In genomic region chr1:2172012-2172411, GRCh38 we compare ENCODE assay signal across 9 cellular contexts.
"Had no signal": no experiment of that assay in that cellular context is flagged by ENCODE, and none has a peak within 500 bp of the region (broad histone marks: within the 10 kb centered on the region; RNA-seq: fewer than 3 reads in every experiment).

No MANE protein-coding gene starts in this region.

- H3K4me3 ChIP-seq: GM23248, GM23338, HAP-1 had no signal

- DNase-seq: GM23248, GOT3, H7, H9, HCEC 1CT, HFFc6 had no signal

- H3K4me2 ChIP-seq: GM23338 had no signal

- FAIRE-seq: H54 had no signal

- H2AFZ ChIP-seq: GM23248, GM23338 had no signal

- H3K27ac ChIP-seq: GM23248 had no signal

- H3K4me1 ChIP-seq: HAP-1 had no signal

- H3K9me3 ChIP-seq: HAP-1 had no signal

- H3K9ac ChIP-seq: GM23248 had no signal
